Comparison of ENCODE assay signal across 2 cellular contexts in the genomic region with DNA sequence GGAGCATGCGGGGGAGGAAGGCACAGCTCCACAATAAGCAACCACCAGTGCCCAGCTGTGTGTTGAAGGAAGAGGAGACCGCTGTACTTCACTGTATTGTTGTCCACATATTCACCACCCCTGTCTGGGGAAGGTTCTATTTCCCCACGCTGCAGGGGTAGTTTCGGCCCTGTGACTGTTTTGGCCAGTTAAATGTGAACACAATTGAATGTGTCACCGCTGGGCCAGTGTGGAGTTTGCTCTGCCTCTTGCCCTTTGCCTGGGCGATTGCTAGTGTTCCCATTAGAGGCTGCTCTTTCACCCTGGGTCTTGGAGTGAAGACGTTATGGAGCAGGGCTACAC.
TF ChIP-seq lines count a peak whose summit lies in the region.

No MANE protein-coding gene starts in this region.

TF ChIP-seq in endothelial cell of umbilical vein, 7 proteins besides CTCF, POLR2A, EP300 and RAD21:
- TF ChIP-seq, protein P1, sequence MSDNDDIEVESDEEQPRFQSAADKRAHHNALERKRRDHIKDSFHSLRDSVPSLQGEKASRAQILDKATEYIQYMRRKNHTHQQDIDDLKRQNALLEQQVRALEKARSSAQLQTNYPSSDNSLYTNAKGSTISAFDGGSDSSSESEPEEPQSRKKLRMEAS (IDR thresholded peaks at IDR 0.05; ENCODE audit: insufficient read depth, insufficient read length): no peak
- no peak for TF ChIP-seq POLR2AphosphoS5 (IDR thresholded peaks at IDR 0.05; ENCODE audit: insufficient read depth, low read depth, low read length)
- no peak for TF ChIP-seq GATA2 (IDR thresholded peaks at IDR 0.05; ENCODE audit: insufficient read depth, insufficient read length, low read depth, low read length)
- no peak for TF ChIP-seq EZH2 (IDR thresholded peaks at IDR 0.05; ENCODE audit: borderline replicate concordance, low read depth, low read length, severe bottlenecking)
- TF ChIP-seq MYC (IDR thresholded peaks at IDR 0.05; ENCODE audit: low read depth, low read length): no peak
- TF ChIP-seq JUN (IDR thresholded peaks at IDR 0.05; ENCODE audit: borderline replicate concordance, insufficient read depth, insufficient read length, low read depth): no peak
- no peak for TF ChIP-seq FOS (IDR thresholded peaks at IDR 0.05; ENCODE audit: borderline replicate concordance, insufficient read depth, low read length)
TF ChIP-seq in endothelial cell of umbilical vein: peak in this region for 0.

TF ChIP-seq in HepG2, 621 proteins besides CTCF, POLR2A, EP300 and RAD21 (continues in another document):
- TF ChIP-seq, protein P2, sequence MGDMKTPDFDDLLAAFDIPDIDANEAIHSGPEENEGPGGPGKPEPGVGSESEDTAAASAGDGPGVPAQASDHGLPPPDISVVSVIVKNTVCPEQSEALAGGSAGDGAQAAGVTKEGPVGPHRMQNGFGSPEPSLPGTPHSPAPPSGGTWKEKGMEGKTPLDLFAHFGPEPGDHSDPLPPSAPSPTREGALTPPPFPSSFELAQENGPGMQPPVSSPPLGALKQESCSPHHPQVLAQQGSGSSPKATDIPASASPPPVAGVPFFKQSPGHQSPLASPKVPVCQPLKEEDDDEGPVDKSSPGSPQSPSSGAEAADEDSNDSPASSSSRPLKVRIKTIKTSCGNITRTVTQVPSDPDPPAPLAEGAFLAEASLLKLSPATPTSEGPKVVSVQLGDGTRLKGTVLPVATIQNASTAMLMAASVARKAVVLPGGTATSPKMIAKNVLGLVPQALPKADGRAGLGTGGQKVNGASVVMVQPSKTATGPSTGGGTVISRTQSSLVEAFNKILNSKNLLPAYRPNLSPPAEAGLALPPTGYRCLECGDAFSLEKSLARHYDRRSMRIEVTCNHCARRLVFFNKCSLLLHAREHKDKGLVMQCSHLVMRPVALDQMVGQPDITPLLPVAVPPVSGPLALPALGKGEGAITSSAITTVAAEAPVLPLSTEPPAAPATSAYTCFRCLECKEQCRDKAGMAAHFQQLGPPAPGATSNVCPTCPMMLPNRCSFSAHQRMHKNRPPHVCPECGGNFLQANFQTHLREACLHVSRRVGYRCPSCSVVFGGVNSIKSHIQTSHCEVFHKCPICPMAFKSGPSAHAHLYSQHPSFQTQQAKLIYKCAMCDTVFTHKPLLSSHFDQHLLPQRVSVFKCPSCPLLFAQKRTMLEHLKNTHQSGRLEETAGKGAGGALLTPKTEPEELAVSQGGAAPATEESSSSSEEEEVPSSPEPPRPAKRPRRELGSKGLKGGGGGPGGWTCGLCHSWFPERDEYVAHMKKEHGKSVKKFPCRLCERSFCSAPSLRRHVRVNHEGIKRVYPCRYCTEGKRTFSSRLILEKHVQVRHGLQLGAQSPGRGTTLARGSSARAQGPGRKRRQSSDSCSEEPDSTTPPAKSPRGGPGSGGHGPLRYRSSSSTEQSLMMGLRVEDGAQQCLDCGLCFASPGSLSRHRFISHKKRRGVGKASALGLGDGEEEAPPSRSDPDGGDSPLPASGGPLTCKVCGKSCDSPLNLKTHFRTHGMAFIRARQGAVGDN (CRISPR knock-in tag; IDR thresholded peaks at IDR 0.05): peak; percentile 29; the same call in 1 of the 2 replicates
- TF ChIP-seq, protein P3, sequence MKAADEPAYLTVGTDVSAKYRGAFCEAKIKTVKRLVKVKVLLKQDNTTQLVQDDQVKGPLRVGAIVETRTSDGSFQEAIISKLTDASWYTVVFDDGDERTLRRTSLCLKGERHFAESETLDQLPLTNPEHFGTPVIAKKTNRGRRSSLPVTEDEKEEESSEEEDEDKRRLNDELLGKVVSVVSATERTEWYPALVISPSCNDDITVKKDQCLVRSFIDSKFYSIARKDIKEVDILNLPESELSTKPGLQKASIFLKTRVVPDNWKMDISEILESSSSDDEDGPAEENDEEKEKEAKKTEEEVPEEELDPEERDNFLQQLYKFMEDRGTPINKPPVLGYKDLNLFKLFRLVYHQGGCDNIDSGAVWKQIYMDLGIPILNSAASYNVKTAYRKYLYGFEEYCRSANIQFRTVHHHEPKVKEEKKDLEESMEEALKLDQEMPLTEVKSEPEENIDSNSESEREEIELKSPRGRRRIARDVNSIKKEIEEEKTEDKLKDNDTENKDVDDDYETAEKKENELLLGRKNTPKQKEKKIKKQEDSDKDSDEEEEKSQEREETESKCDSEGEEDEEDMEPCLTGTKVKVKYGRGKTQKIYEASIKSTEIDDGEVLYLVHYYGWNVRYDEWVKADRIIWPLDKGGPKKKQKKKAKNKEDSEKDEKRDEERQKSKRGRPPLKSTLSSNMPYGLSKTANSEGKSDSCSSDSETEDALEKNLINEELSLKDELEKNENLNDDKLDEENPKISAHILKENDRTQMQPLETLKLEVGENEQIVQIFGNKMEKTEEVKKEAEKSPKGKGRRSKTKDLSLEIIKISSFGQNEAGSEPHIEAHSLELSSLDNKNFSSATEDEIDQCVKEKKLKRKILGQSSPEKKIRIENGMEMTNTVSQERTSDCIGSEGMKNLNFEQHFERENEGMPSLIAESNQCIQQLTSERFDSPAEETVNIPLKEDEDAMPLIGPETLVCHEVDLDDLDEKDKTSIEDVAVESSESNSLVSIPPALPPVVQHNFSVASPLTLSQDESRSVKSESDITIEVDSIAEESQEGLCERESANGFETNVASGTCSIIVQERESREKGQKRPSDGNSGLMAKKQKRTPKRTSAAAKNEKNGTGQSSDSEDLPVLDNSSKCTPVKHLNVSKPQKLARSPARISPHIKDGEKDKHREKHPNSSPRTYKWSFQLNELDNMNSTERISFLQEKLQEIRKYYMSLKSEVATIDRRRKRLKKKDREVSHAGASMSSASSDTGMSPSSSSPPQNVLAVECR (CRISPR knock-in tag; IDR thresholded peaks at IDR 0.05; ENCODE audit: borderline replicate concordance): no peak
- TF ChIP-seq, protein P4, sequence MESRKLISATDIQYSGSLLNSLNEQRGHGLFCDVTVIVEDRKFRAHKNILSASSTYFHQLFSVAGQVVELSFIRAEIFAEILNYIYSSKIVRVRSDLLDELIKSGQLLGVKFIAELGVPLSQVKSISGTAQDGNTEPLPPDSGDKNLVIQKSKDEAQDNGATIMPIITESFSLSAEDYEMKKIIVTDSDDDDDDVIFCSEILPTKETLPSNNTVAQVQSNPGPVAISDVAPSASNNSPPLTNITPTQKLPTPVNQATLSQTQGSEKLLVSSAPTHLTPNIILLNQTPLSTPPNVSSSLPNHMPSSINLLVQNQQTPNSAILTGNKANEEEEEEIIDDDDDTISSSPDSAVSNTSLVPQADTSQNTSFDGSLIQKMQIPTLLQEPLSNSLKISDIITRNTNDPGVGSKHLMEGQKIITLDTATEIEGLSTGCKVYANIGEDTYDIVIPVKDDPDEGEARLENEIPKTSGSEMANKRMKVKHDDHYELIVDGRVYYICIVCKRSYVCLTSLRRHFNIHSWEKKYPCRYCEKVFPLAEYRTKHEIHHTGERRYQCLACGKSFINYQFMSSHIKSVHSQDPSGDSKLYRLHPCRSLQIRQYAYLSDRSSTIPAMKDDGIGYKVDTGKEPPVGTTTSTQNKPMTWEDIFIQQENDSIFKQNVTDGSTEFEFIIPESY (CRISPR knock-in tag; IDR thresholded peaks at IDR 0.05): peak; percentile 71
- TF ChIP-seq ZBTB38 (CRISPR knock-in tag; IDR thresholded peaks at IDR 0.05): peak; percentile 83
- peak; percentile 48; the same call in 1 of the 2 replicates for TF ChIP-seq HNF4G (IDR thresholded peaks at IDR 0.05; ENCODE audit: borderline replicate concordance, low read depth, low read length)
- no peak for TF ChIP-seq HNF4G (CRISPR knock-in tag; IDR thresholded peaks at IDR 0.05; ENCODE audit: borderline replicate concordance, low read depth)
- no peak for TF ChIP-seq NR2F6 (IDR thresholded peaks at IDR 0.05)
- TF ChIP-seq NR2F6 (CRISPR knock-in tag; IDR thresholded peaks at IDR 0.05): 0 out of 2 replicates have a peak, but pooled peaks have one; percentile 16
- TF ChIP-seq ZNF205 (CRISPR knock-in tag; IDR thresholded peaks at IDR 0.05): peak; percentile 96
- TF ChIP-seq ATF7-NPFF (CRISPR knock-in tag; IDR thresholded peaks at IDR 0.05; ENCODE audit: low read depth): no peak
- no peak for TF ChIP-seq ZFP1 (CRISPR knock-in tag; IDR thresholded peaks at IDR 0.05)
- TF ChIP-seq KAT8 (CRISPR knock-in tag; IDR thresholded peaks at IDR 0.05): 0 out of 2 replicates have a peak, but pooled peaks have one; percentile 22
- TF ChIP-seq ZMYM3 (CRISPR knock-in tag; IDR thresholded peaks at IDR 0.05): no peak
- TF ChIP-seq FOSL1 (CRISPR knock-in tag; IDR thresholded peaks at IDR 0.05; ENCODE audit: borderline replicate concordance): no peak
- TF ChIP-seq, protein P5, sequence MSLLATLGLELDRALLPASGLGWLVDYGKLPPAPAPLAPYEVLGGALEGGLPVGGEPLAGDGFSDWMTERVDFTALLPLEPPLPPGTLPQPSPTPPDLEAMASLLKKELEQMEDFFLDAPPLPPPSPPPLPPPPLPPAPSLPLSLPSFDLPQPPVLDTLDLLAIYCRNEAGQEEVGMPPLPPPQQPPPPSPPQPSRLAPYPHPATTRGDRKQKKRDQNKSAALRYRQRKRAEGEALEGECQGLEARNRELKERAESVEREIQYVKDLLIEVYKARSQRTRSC (CRISPR knock-in tag; IDR thresholded peaks at IDR 0.05; ENCODE audit: low read depth): no peak
- no peak for TF ChIP-seq ZNF256 (CRISPR knock-in tag; conservative IDR thresholded peaks at IDR 0.05)
- TF ChIP-seq ZNF577 (CRISPR knock-in tag; IDR thresholded peaks at IDR 0.05; ENCODE audit: borderline replicate concordance, low read depth): no peak
- TF ChIP-seq, protein P6, sequence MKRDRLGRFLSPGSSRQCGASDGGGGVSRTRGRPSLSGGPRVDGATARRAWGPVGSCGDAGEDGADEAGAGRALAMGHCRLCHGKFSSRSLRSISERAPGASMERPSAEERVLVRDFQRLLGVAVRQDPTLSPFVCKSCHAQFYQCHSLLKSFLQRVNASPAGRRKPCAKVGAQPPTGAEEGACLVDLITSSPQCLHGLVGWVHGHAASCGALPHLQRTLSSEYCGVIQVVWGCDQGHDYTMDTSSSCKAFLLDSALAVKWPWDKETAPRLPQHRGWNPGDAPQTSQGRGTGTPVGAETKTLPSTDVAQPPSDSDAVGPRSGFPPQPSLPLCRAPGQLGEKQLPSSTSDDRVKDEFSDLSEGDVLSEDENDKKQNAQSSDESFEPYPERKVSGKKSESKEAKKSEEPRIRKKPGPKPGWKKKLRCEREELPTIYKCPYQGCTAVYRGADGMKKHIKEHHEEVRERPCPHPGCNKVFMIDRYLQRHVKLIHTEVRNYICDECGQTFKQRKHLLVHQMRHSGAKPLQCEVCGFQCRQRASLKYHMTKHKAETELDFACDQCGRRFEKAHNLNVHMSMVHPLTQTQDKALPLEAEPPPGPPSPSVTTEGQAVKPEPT (CRISPR knock-in tag; IDR thresholded peaks at IDR 0.05; ENCODE audit: low read depth): no peak
- TF ChIP-seq ELF4 (CRISPR knock-in tag; IDR thresholded peaks at IDR 0.05; ENCODE audit: borderline replicate concordance): no peak
- TF ChIP-seq, protein P7, sequence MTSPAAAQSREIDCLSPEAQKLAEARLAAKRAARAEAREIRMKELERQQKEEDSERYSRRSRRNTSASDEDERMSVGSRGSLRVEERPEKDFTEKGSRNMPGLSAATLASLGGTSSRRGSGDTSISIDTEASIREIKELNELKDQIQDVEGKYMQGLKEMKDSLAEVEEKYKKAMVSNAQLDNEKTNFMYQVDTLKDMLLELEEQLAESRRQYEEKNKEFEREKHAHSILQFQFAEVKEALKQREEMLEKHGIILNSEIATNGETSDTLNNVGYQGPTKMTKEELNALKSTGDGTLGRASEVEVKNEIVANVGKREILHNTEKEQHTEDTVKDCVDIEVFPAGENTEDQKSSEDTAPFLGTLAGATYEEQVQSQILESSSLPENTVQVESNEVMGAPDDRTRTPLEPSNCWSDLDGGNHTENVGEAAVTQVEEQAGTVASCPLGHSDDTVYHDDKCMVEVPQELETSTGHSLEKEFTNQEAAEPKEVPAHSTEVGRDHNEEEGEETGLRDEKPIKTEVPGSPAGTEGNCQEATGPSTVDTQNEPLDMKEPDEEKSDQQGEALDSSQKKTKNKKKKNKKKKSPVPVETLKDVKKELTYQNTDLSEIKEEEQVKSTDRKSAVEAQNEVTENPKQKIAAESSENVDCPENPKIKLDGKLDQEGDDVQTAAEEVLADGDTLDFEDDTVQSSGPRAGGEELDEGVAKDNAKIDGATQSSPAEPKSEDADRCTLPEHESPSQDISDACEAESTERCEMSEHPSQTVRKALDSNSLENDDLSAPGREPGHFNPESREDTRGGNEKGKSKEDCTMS (CRISPR knock-in tag; conservative IDR thresholded peaks at IDR 0.05): no peak
- no peak for TF ChIP-seq MTF1 (CRISPR knock-in tag; IDR thresholded peaks at IDR 0.05)
- no peak for TF ChIP-seq PHF21A (CRISPR knock-in tag; IDR thresholded peaks at IDR 0.05)
- no peak for TF ChIP-seq ZFYVE20 (CRISPR knock-in tag; IDR thresholded peaks at IDR 0.05; ENCODE audit: borderline replicate concordance, low read depth)
- TF ChIP-seq, protein P8, sequence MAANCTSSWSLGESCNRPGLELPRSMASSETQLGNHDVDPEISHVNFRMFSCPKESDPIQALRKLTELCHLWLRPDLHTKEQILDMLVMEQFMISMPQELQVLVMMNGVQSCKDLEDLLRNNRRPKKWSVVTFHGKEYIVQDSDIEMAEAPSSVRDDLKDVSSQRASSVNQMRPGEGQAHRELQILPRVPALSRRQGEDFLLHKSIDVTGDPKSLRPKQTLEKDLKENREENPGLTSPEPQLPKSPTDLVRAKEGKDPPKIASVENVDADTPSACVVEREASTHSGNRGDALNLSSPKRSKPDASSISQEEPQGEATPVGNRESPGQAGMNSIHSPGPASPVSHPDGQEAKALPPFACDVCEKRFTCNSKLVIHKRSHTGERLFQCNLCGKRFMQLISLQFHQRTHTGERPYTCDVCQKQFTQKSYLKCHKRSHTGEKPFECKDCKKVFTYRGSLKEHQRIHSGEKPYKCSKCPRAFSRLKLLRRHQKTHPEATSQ (CRISPR knock-in tag; IDR thresholded peaks at IDR 0.05; ENCODE audit: borderline replicate concordance): no peak
- TF ChIP-seq SAP130 (CRISPR knock-in tag; IDR thresholded peaks at IDR 0.05; ENCODE audit: low read depth): peak; percentile 14; the same call in 1 of the 2 replicates
- TF ChIP-seq SIX4 (CRISPR knock-in tag; IDR thresholded peaks at IDR 0.05): no peak
- peak; percentile 68 for TF ChIP-seq HNF4A (CRISPR knock-in tag; IDR thresholded peaks at IDR 0.05)
- TF ChIP-seq, protein P9, sequence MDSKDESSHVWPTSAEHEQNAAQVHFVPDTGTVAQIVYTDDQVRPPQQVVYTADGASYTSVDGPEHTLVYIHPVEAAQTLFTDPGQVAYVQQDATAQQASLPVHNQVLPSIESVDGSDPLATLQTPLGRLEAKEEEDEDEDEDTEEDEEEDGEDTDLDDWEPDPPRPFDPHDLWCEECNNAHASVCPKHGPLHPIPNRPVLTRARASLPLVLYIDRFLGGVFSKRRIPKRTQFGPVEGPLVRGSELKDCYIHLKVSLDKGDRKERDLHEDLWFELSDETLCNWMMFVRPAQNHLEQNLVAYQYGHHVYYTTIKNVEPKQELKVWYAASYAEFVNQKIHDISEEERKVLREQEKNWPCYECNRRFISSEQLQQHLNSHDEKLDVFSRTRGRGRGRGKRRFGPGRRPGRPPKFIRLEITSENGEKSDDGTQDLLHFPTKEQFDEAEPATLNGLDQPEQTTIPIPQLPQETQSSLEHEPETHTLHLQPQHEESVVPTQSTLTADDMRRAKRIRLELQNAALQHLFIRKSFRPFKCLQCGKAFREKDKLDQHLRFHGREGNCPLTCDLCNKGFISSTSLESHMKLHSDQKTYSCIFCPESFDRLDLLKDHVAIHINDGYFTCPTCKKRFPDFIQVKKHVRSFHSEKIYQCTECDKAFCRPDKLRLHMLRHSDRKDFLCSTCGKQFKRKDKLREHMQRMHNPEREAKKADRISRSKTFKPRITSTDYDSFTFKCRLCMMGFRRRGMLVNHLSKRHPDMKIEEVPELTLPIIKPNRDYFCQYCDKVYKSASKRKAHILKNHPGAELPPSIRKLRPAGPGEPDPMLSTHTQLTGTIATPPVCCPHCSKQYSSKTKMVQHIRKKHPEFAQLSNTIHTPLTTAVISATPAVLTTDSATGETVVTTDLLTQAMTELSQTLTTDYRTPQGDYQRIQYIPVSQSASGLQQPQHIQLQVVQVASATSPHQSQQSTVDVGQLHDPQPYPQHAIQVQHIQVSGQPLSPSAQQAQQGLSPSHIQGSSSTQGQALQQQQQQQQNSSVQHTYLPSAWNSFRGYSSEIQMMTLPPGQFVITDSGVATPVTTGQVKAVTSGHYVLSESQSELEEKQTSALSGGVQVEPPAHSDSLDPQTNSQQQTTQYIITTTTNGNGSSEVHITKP (CRISPR knock-in tag; IDR thresholded peaks at IDR 0.05; ENCODE audit: low read depth): peak; percentile 89
- no peak for TF ChIP-seq ESRRA (CRISPR knock-in tag; IDR thresholded peaks at IDR 0.05; ENCODE audit: low read depth)
